Comparison of ENCODE assay signal across 28 cellular contexts in genomic region chr19:11209892-11210655, GRCh38. TPM values are rescaled to one million over a fixed set of nuclear protein-coding genes. Genes with fewer than 3 reads are reported as not detected.
A peak's percentile ranks its signal among the peaks of the same experiment; 100 is the strongest.
DNase-seq lines count a peak whose midpoint lies in the region; ATAC-seq and TF ChIP-seq lines count a peak whose summit lies in the region.
"Had no signal": no experiment of that assay in that cellular context is flagged by ENCODE, and none has a peak within 500 bp of the region (broad histone marks: within the 10 kb centered on the region; RNA-seq: fewer than 3 reads in every experiment).

No MANE protein-coding gene starts in this region.

- no peaks in the 10 kb centered on the region for H3K36me3 Mint-ChIP-seq in natural killer cell treated with Interleukin-12 subunit alpha and Interleukin-12 subunit beta and Interleukin-15 and Interleukin-18, amount 100 ng/mL, for 72 hours
- H3K36me3 Mint-ChIP-seq in natural killer cell (no peaks in the 10 kb centered on the region), glutamatergic neuron (ENCODE audit: unreplicated experiment) (peaks cover 14% of the 10 kb centered on the region)
- H3K36me3 Mint-ChIP-seq: CD4-positive, CD25-positive, alpha-beta regulatory T cell; naive thymus-derived CD8-positive, alpha-beta T cell; T-cell had no signal

- no peak overlapping the region for H3K56ac ChIP-seq in IMR-90 (ENCODE audit: extremely low read depth, insufficient read depth, low read length)

- no peak for TF ChIP-seq CTCF in natural killer cell (IDR thresholded peaks at IDR 0.05)
- TF ChIP-seq CTCF in IMR-90 (conservative IDR thresholded peaks at IDR 0.05; ENCODE audit: low read depth, low read length), result no peak
- TF ChIP-seq CTCF in glutamatergic neuron (IDR thresholded peaks at IDR 0.05; ENCODE audit: partially characterized antibody, unreplicated experiment), result no peak
- TF ChIP-seq CTCF in left lung (IDR thresholded peaks at IDR 0.05), result no peak

- H3K14ac ChIP-seq in IMR-90 (replicated peaks; ENCODE audit: low read depth, low read length), result no peak overlapping the region

- H2BK15ac ChIP-seq in IMR-90 (ENCODE audit: low read depth, low read length), result no peak overlapping the region

- no peak overlapping the region for H2BK20ac ChIP-seq in IMR-90 (ENCODE audit: low read depth, low read length)

- no peak overlapping the region for H4K5ac ChIP-seq in IMR-90 (ENCODE audit: low read depth, low read length)

- no peak overlapping the region for H2BK5ac ChIP-seq in IMR-90 (ENCODE audit: low read depth, low read length, poor library complexity, severe bottlenecking)

- POLR2A ChIA-PET in IMR-90 (lab: Charles Lee; ENCODE audit: unreplicated experiment), result no interaction called here

- H3K4me1 Mint-ChIP-seq in natural killer cell treated with Interleukin-12 subunit alpha and Interleukin-12 subunit beta and Interleukin-15 and Interleukin-18, amount 100 ng/mL, for 72 hours (ENCODE audit: low read depth in 2 of 2), result peaks cover 12 to 14% of the 10 kb centered on the region in 2 donors
- H3K4me1 Mint-ChIP-seq in natural killer cell (no peaks in the 10 kb centered on the region), glutamatergic neuron (ENCODE audit: low read depth, unreplicated experiment) (no peaks in the 10 kb centered on the region)
- H3K4me1 Mint-ChIP-seq: CD4-positive, CD25-positive, alpha-beta regulatory T cell; mesothelial cell of epicardium; T-cell had no signal

- intact Hi-C loops in natural killer cell (cut with micrococcal nuclease) (no loop called here), IMR-90 (cut with micrococcal nuclease) (no loop called here), aorta (cut with DNase I) (no loop called here), left lung (cut with DNase I) (loop anchor here in 1 of 2 donors (10.0 kb wide), 1 partner anchor 175 kb away; no protein-coding TSS in a partner anchor)

- no peak for ATAC-seq in natural killer cell treated with Interleukin-12 subunit alpha and Interleukin-12 subunit beta and Interleukin-15 and Interleukin-18, amount 100 ng/mL, for 72 hours
- ATAC-seq in natural killer cell (no peak), IMR-90 (ENCODE audit: low read depth) (no peak; the same call in 1 of the 2 replicates), aorta (ENCODE audit: low FRiP score) (peak; percentile 48), GM19324 (IDR thresholded peaks at IDR 0.05; ENCODE audit: low FRiP score, unreplicated experiment) (no peak), left lung (no peak)
- ATAC-seq: left lobe of liver; naive thymus-derived CD8-positive, alpha-beta T cell; right cardiac atrium; stimulated activated naive CD8-positive, alpha-beta T cell treated with anti-CD3 and anti-CD28 coated beads, Interleukin-15, Interleukin-2, amounts not matched to agents 100 U/mL and 50 U/mL, for 24 hours; T-cell had no signal

- dilution Hi-C loops in IMR-90 (cut with HindIII; ENCODE audit: low sequenced_read_pairs, unreplicated experiment), result no loop called here

- peaks cover 0 to 5% of the 10 kb centered on the region in 2 donors for H3K27me3 Mint-ChIP-seq in natural killer cell treated with Interleukin-12 subunit alpha and Interleukin-12 subunit beta and Interleukin-15 and Interleukin-18, amount 100 ng/mL, for 72 hours
- H3K27me3 Mint-ChIP-seq in natural killer cell (ENCODE audit: low read depth in 2 of 2) (no peaks in the 10 kb centered on the region), glutamatergic neuron (ENCODE audit: unreplicated experiment) (peaks cover 15% of the 10 kb centered on the region)
- H3K27me3 Mint-ChIP-seq: CD4-positive, CD25-positive, alpha-beta regulatory T cell had no signal

- TF ChIP-seq RAD21 in IMR-90 (IDR thresholded peaks at IDR 0.05; ENCODE audit: low read length), result no peak

- peak overlapping the region; percentile 61 for H2AFZ ChIP-seq in IMR-90 (replicated peaks; ENCODE audit: low read length, poor library complexity)
- H2AFZ ChIP-seq: GM23248, parathyroid adenoma had no signal

- H3K4me3 Mint-ChIP-seq in natural killer cell treated with Interleukin-12 subunit alpha and Interleukin-12 subunit beta and Interleukin-15 and Interleukin-18, amount 100 ng/mL, for 72 hours, result peak overlapping the region; percentile 61
- no peak overlapping the region for H3K4me3 Mint-ChIP-seq in natural killer cell
- H3K4me3 Mint-ChIP-seq in glutamatergic neuron (ENCODE audit: unreplicated experiment), result no peak overlapping the region
- H3K4me3 Mint-ChIP-seq: CD4-positive, CD25-positive, alpha-beta regulatory T cell; mesothelial cell of epicardium; T-cell had no signal

- BruUV-seq in IMR-90 (replicated peaks; lab: Mats Ljungman, UMichigan), result no TSS peak

- H3K4me3 ChIP-seq in IMR-90 (ENCODE audit: insufficient read depth, low read depth, low read length) (no peak overlapping the region), aorta (ENCODE audit: low read length in 2 of 2) (no peak overlapping the region), left lung (no peak overlapping the region)
- H3K4me3 ChIP-seq: esophagus squamous epithelium, GM23248, SJCRH30, tibial artery had no signal

- H3K9me3 ChIP-seq in IMR-90 (ENCODE audit: control insufficient read depth, insufficient read depth, low read length) (no peaks in the 10 kb centered on the region), aorta (ENCODE audit: control insufficient read depth, low read length) (no peaks in the 10 kb centered on the region), left lung (no peaks in the 10 kb centered on the region)
- H3K9me3 ChIP-seq: esophagus squamous epithelium, SJCRH30, tibial artery had no signal

- CTCF ChIA-PET in IMR-90 (lab: Yijun Ruan, JAX), result no interaction called here

- WGBS in IMR-90 (ENCODE audit: extremely low coverage in 2 of 2, insufficient read length in 1 of 2), 2 experiments, result 79% methylated on average over 2 of the region's 2 CpGs; no CpG with 5 or more reads in 1 of the 2 experiments
- whole genome bisulfite sequencing in aorta, 2 donors, result 77 to 86% methylated on average over 2 of the region's 2 CpGs

- no peak overlapping the region for H3K4me2 ChIP-seq in IMR-90 (ENCODE audit: low read depth, low read length)

- no peaks in the 10 kb centered on the region; a peak in 1 of 4 replicates for H3K79me1 ChIP-seq in IMR-90 (ENCODE audit: low read depth in 1 of 2, low read length in 2 of 2)

- no peak for TF ChIP-seq POLR2A in IMR-90 (IDR thresholded peaks at IDR 0.05; ENCODE audit: low read depth, low read length)

- H4K8ac ChIP-seq in IMR-90 (ENCODE audit: low read depth in 2 of 2, low read length in 2 of 2), result no peak overlapping the region

- no peak overlapping the region for H3K9ac ChIP-seq in IMR-90 (ENCODE audit: low read depth, low read length)
- H3K9ac ChIP-seq: GM23248, parathyroid adenoma had no signal

- no peak overlapping the region for H3K4ac ChIP-seq in IMR-90 (ENCODE audit: low read depth, low read length)

- in situ Hi-C loops in IMR-90 (cut with MboI; ENCODE audit: low sequenced_read_pairs), result loop anchor here (10.0 kb wide), 1 partner anchor 175 kb away; no protein-coding TSS in a partner anchor

- peaks cover 20% of the 10 kb centered on the region for H4K20me1 ChIP-seq in IMR-90 (ENCODE audit: insufficient read depth, low read length)

- peaks cover 26% of the 10 kb centered on the region for H3K9me1 ChIP-seq in IMR-90 (ENCODE audit: insufficient read depth, low read length)

- H3K36me3 ChIP-seq in IMR-90 (ENCODE audit: control insufficient read depth, insufficient read depth, low read length), result peaks cover 39% of the 10 kb centered on the region
- H3K36me3 ChIP-seq in aorta (ENCODE audit: control insufficient read depth in 1 of 2, insufficient read depth in 2 of 2, low read length in 1 of 2), result peaks cover 0 to 2% of the 10 kb centered on the region in 2 donors
- H3K36me3 ChIP-seq in left lung, result peaks cover 0 to 60% of the 10 kb centered on the region in 2 donors

- H3K27me3 ChIP-seq in IMR-90 (ENCODE audit: control insufficient read depth, insufficient read depth, low read length) (no peaks in the 10 kb centered on the region), aorta (ENCODE audit: control insufficient read depth in 1 of 2, insufficient read depth in 2 of 2, low read length in 1 of 2) (no peaks in the 10 kb centered on the region), left lung (no peaks in the 10 kb centered on the region)
- H3K27me3 ChIP-seq: esophagus squamous epithelium, SJCRH30, tibial artery had no signal

- peaks cover 6% of the 10 kb centered on the region for H3K9me3 Mint-ChIP-seq in natural killer cell treated with Interleukin-12 subunit alpha and Interleukin-12 subunit beta and Interleukin-15 and Interleukin-18, amount 100 ng/mL, for 72 hours
- no peaks in the 10 kb centered on the region for H3K9me3 Mint-ChIP-seq in natural killer cell
- H3K9me3 Mint-ChIP-seq in glutamatergic neuron (ENCODE audit: unreplicated experiment), result peaks cover 16% of the 10 kb centered on the region
- H3K9me3 Mint-ChIP-seq: mesothelial cell of epicardium; naive thymus-derived CD8-positive, alpha-beta T cell; T-cell had no signal

- no peak overlapping the region for H2BK120ac ChIP-seq in IMR-90 (ENCODE audit: low read depth, low read length)

- H3K18ac ChIP-seq in IMR-90 (ENCODE audit: low read depth, low read length), result no peak overlapping the region

- no peak for DNase-seq in natural killer cell treated with Interleukin-12 subunit alpha and Interleukin-12 subunit beta and Interleukin-15 and Interleukin-18, amount 100 ng/mL, for 72 hours (ENCODE audit: low spot score)
- DNase-seq in natural killer cell (no peak), IMR-90 (no peak), glutamatergic neuron (no peak), aorta (no peak), left lung (no peak)
- DNase-seq: activated CD4-positive, alpha-beta T cell treated with anti-CD3 and anti-CD28 coated beads, Interleukin-2, amount 50 U/mL, for 1 hour; activated effector memory CD4-positive, alpha-beta T cell treated with Interleukin-2 at 50 U/mL for 16 hours; CD4-positive, CD25-positive, alpha-beta regulatory T cell; EL; esophagus squamous epithelium; GM23248; hippocampal formation; naive thymus-derived CD8-positive, alpha-beta T cell; NCI-H187; NCI-H69; SJCRH30; stimulated activated CD4-positive, alpha-beta T cell treated with anti-CD3 and anti-CD28 coated beads, Interleukin-12 subunit alpha, Interleukin-12 subunit beta, amount 100 ng/mL, for 4 hours; stimulated activated CD4-positive, alpha-beta T cell treated with anti-CD3 and anti-CD28 coated beads, Interleukin-4, amount 100 ng/mL, for 24 hours; stimulated activated naive CD8-positive, alpha-beta T cell treated with anti-CD3 and anti-CD28 coated beads, Interleukin-15, Interleukin-2, amounts not matched to agents 100 U/mL and 50 U/mL, for 24 hours; T-cell; tibial artery had no signal

- no peak overlapping the region for H3K23ac ChIP-seq in IMR-90 (ENCODE audit: low read depth, low read length)

- H3K27ac Mint-ChIP-seq in natural killer cell treated with Interleukin-12 subunit alpha and Interleukin-12 subunit beta and Interleukin-15 and Interleukin-18, amount 100 ng/mL, for 72 hours, result peak overlapping the region; percentile 71 to 72
- H3K27ac Mint-ChIP-seq in natural killer cell (peak overlapping the region in 1 of 2 donors; percentile 17), glutamatergic neuron (ENCODE audit: unreplicated experiment) (peak overlapping the region; percentile 50)
- H3K27ac Mint-ChIP-seq: CD4-positive, CD25-positive, alpha-beta regulatory T cell; mesothelial cell of epicardium; naive thymus-derived CD8-positive, alpha-beta T cell; T-cell had no signal

- H2AK5ac ChIP-seq in IMR-90 (ENCODE audit: low read depth, low read length), result no peak overlapping the region

- H3K4me1 ChIP-seq in IMR-90 (ENCODE audit: control insufficient read depth, insufficient read depth, low read length) (no peaks in the 10 kb centered on the region), aorta (ENCODE audit: control insufficient read depth in 1 of 2, insufficient read depth in 2 of 2, low read length in 2 of 2) (no peaks in the 10 kb centered on the region), left lung (no peaks in the 10 kb centered on the region)
- H3K4me1 ChIP-seq: parathyroid adenoma, SJCRH30 had no signal

- no peak overlapping the region for H2AK9ac ChIP-seq in IMR-90 (replicated peaks; ENCODE audit: low read depth, low read length, poor library complexity)

- H3K27ac ChIP-seq in IMR-90 (ENCODE audit: insufficient read depth, low read length) (no peak overlapping the region), aorta (ENCODE audit: low read depth in 1 of 2, low read length in 2 of 2) (no peak overlapping the region), left lung (no peak overlapping the region)
- H3K27ac ChIP-seq: esophagus squamous epithelium, GM23248, parathyroid adenoma, SJCRH30, tibial artery had no signal

- no peak overlapping the region for H4K91ac ChIP-seq in IMR-90 (ENCODE audit: insufficient read depth, low read depth, low read length)

RNA-seq across cellular contexts. Expression of gene KANK2, which starts 12.7 kb away (rescaled TPM):
- total RNA-seq in natural killer cell treated with Interleukin-12 subunit alpha and Interleukin-12 subunit beta and Interleukin-15 and Interleukin-18, amount 100 ng/mL, for 72 hours, result 1 to 10 TPM; 3.9 to 5.2 TPM
- total RNA-seq in natural killer cell, result 1 to 10 TPM in 1 of 3 donors, under 1 TPM in 2; 0.82 to 1.3 (median 0.85) TPM
- total RNA-seq in IMR-90 (2012; rRNA removed), result 104 and 126 TPM in 2 replicates
- polyA plus RNA-seq in IMR-90 (2012; rRNA removed), result 156 and 176 TPM in 2 replicates
- 95.0 and 131 TPM in 2 replicates for polyA plus RNA-seq in IMR-90 (2012; cell fraction: cytosol; rRNA removed)
- polyA plus RNA-seq in IMR-90 (2012; cell fraction: nucleus; rRNA removed; ENCODE audit: low replicate concordance), result 95.7 and 185 TPM in 2 replicates
- total RNA-seq in glutamatergic neuron (ENCODE audit: unreplicated experiment), result 23.0 TPM
- 100 to 1,000 TPM; 316 to 379 TPM for total RNA-seq in aorta
- 100 to 1,000 TPM; 269 to 282 TPM for polyA plus RNA-seq in aorta
- 100 to 1,000 TPM; 179 to 194 TPM for total RNA-seq in left lung
- polyA plus RNA-seq: naive thymus-derived CD8-positive, alpha-beta T cell had no signal

RNA-seq across cellular contexts. Expression of gene ANGPTL8, which starts 29.3 kb away (rescaled TPM):
- total RNA-seq in natural killer cell treated with Interleukin-12 subunit alpha and Interleukin-12 subunit beta and Interleukin-15 and Interleukin-18, amount 100 ng/mL, for 72 hours, result not detected
- total RNA-seq in natural killer cell (not detected), IMR-90 (2012; rRNA removed) (not detected in 2 replicates), glutamatergic neuron (ENCODE audit: unreplicated experiment) (not detected), aorta (not detected), left lung (not detected)
- polyA plus RNA-seq in IMR-90 (2012; rRNA removed) (not detected in 2 replicates), aorta (10 to 100 TPM in 1 of 2 donors, not detected in 1; 11.8 TPM)
- 0.09 TPM in 1 of 2 replicates, not detected in the other for polyA plus RNA-seq in IMR-90 (2012; cell fraction: cytosol; rRNA removed)
- 0.34 and 0.60 TPM in 2 replicates for polyA plus RNA-seq in IMR-90 (2012; cell fraction: nucleus; rRNA removed; ENCODE audit: low replicate concordance)
- total RNA-seq: CD4-positive, CD25-positive, alpha-beta regulatory T cell; esophagus squamous epithelium; frontal cortex; naive thymus-derived CD8-positive, alpha-beta T cell; SJCRH30; T-cell had no signal
- polyA plus RNA-seq: CD4-positive, CD25-positive, alpha-beta regulatory T cell; GM23248; naive thymus-derived CD8-positive, alpha-beta T cell had no signal

RNA-seq across cellular contexts. Expression of gene DOCK6, which starts 52.2 kb away (rescaled TPM):
- total RNA-seq in natural killer cell treated with Interleukin-12 subunit alpha and Interleukin-12 subunit beta and Interleukin-15 and Interleukin-18, amount 100 ng/mL, for 72 hours, result 1 to 10 TPM; 1.7 to 2.6 TPM
- total RNA-seq in natural killer cell (1 to 10 TPM in 1 of 3 donors, under 1 TPM in 2; 0.82 to 2.3 (median 0.86) TPM), IMR-90 (2012; rRNA removed) (4.4 and 5.0 TPM in 2 replicates), glutamatergic neuron (ENCODE audit: unreplicated experiment) (260 TPM), aorta (100 to 1,000 TPM in 1 of 2 donors, 10 to 100 TPM in 1; 73.1 to 109 TPM), left lung (10 to 100 TPM; 65.6 to 97.9 TPM)
- polyA plus RNA-seq in IMR-90 (2012; rRNA removed) (17.7 and 18.4 TPM in 2 replicates), aorta (10 to 100 TPM; 12.8 to 71.8 TPM)
- polyA plus RNA-seq in IMR-90 (2012; cell fraction: cytosol; rRNA removed), result 6.9 and 15.1 TPM in 2 replicates
- polyA plus RNA-seq in IMR-90 (2012; cell fraction: nucleus; rRNA removed; ENCODE audit: low replicate concordance), result 64.0 and 119 TPM in 2 replicates
- polyA plus RNA-seq: naive thymus-derived CD8-positive, alpha-beta T cell had no signal

RNA-seq across cellular contexts. Expression of gene SPC24, which starts 54.5 kb away (rescaled TPM):
- total RNA-seq in natural killer cell treated with Interleukin-12 subunit alpha and Interleukin-12 subunit beta and Interleukin-15 and Interleukin-18, amount 100 ng/mL, for 72 hours, result 10 to 100 TPM; 26.6 to 48.3 TPM
- total RNA-seq in natural killer cell, result 1 to 10 TPM; 1.7 to 6.1 (median 4.1) TPM
- 68.3 and 97.5 TPM in 2 replicates for total RNA-seq in IMR-90 (2012; rRNA removed)
- 11.7 and 12.2 TPM in 2 replicates for polyA plus RNA-seq in IMR-90 (2012; rRNA removed)
- 12.4 and 24.6 TPM in 2 replicates for polyA plus RNA-seq in IMR-90 (2012; cell fraction: cytosol; rRNA removed)
- 10.7 and 11.4 TPM in 2 replicates for polyA plus RNA-seq in IMR-90 (2012; cell fraction: nucleus; rRNA removed; ENCODE audit: low replicate concordance)
- total RNA-seq in glutamatergic neuron (ENCODE audit: unreplicated experiment), result 3.8 TPM
- total RNA-seq in aorta, result 1 to 10 TPM; 1.1 to 2.9 TPM
- 1 to 10 TPM in 1 of 2 donors, under 1 TPM in 1; 0.43 to 1.0 TPM for polyA plus RNA-seq in aorta
- total RNA-seq in left lung, result 10 to 100 TPM in 1 of 2 donors, 1 to 10 TPM in 1; 5.4 to 12.1 TPM

Comparison
In these comparisons a context has a peak if more than half of its experiments do, and no peak if none do; other contexts are left out.
1. RNA of gene DOCK6, which starts 52.2 kb away (total RNA-seq): 260 TPM in glutamatergic neuron (single experiment), 73.1 to 109 TPM in aorta and 65.6 to 97.9 TPM in left lung; 4.4 to 5.0 TPM in IMR-90, 1.7 to 2.6 TPM in natural killer cell treated with Interleukin-12 subunit alpha and Interleukin-12 subunit beta and Interleukin-15 and Interleukin-18, amount 100 ng/mL, for 72 hours and 0.82 to 2.3 TPM in natural killer cell; every median in the first group is over 10 times any median in the second.